In the genomic region with DNA sequence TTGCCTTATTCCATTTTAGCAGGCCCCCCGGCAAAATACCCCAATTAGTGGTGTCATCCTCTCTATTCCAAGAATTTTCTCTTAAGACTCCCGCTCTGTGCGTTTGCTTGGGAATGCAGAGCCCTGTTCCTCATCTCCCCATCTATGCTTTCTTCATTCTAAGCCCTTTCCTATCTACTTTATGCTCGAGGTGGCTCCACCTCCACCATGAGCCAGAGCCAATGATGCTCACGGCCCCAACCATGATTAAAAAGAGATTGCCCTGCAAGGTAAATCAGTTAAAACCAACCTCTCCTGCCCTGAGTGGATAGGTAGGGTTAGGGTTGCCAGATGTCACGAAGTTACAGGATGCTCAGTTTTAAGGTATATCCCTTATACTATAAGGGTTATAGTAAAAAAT, we compare ENCODE assay signal across 8 cellular contexts. TPM values are rescaled to one million over a fixed set of nuclear protein-coding genes. Genes with fewer than 3 reads are reported as not detected.
DNase-seq lines count a peak whose midpoint lies in the region; ATAC-seq and TF ChIP-seq lines count a peak whose summit lies in the region.

No MANE protein-coding gene starts in this region.

- ATAC-seq in T-cell (replicated peaks in 1 of 4) (peak; percentile 5 to 18 (median 12)), HG02885 (IDR thresholded peaks at IDR 0.05; ENCODE audit: poor library complexity, unreplicated experiment) (no peak), HG02981 (IDR thresholded peaks at IDR 0.05; ENCODE audit: unreplicated experiment) (no peak)

- peaks cover 25% of the 10 kb centered on the region for H3K4me1 Mint-ChIP-seq in HFFc6 (ENCODE audit: low read depth)
- H3K4me1 Mint-ChIP-seq in T-cell, result peaks cover 36 to 47% (median 42%) of the 10 kb centered on the region in 3 donors

- H3K9me3 Mint-ChIP-seq in HFFc6, result no peaks in the 10 kb centered on the region
- no peaks in the 10 kb centered on the region for H3K9me3 Mint-ChIP-seq in T-cell

- H3K27ac ChIP-seq in esophagus muscularis mucosa (replicated peaks in 1 of 4), result peak overlapping the region; percentile 94 to 99 (median 98)

- H3K36me3 ChIP-seq in esophagus muscularis mucosa, result peaks cover 0 to 3% (median 0%) of the 10 kb centered on the region in 4 donors

- no peaks in the 10 kb centered on the region for H3K9me3 ChIP-seq in esophagus muscularis mucosa

- H3K4me1 ChIP-seq in esophagus muscularis mucosa, result peaks cover 17 to 40% (median 31%) of the 10 kb centered on the region in 4 donors

- no peaks in the 10 kb centered on the region for H3K27me3 ChIP-seq in esophagus muscularis mucosa

- H3K27ac Mint-ChIP-seq in HFFc6 (peak overlapping the region; percentile 99), T-cell (peak overlapping the region; percentile 83 to 96)

- intact Hi-C loops in esophagus muscularis mucosa (cut with DNase I), result no loop called here

- DNase-seq in HFFc6 (no peak), T-cell (peak in 7 of 34 experiments; percentile 5 to 22 (median 10)), esophagus muscularis mucosa (ENCODE audit: extremely low spot score) (no peak), middle frontal gyrus (ENCODE audit: extremely low spot score, low spot score) (no peak), NCI-H1417 treated with DMSO at 0.1 percent for 48 hours (lab: John Stamatoyannopoulos, UW) (no peak)
- peak; percentile 27 for DNase-seq in stimulated activated CD4-positive, alpha-beta T cell treated with anti-CD3 and anti-CD28 coated beads, Interleukin-15, amount 100 ng/mL, for 24 hours

- CTCF ChIA-PET in T-cell (lab: Charles Lee), result interaction anchor here in 1 of 2 donors (0.7 to 1.5 kb wide), 6 partner anchors 28 to 135 kb away, joined by 3 to 5 read pairs (median 5); partner anchors contain the start of genes C5orf24, CAMLG and PCBD2

- TF ChIP-seq POLR2A in esophagus muscularis mucosa (IDR thresholded peaks at IDR 0.05; ENCODE audit: low read depth), result no peak

- POLR2A ChIA-PET in T-cell (lab: Charles Lee), result interaction anchor here in 1 of 2 donors (0.8 to 1.0 kb wide), 2 partner anchors 28 to 137 kb away, joined by 3 to 6 read pairs; partner anchors contain the start of gene C5orf24

- H3K36me3 Mint-ChIP-seq in HFFc6 (ENCODE audit: low read depth) (peaks cover 14% of the 10 kb centered on the region), T-cell (peaks cover 4% of the 10 kb centered on the region)

- H3K4me3 Mint-ChIP-seq in HFFc6, result peak overlapping the region; percentile 93; the same call in 1 of the 2 replicates
- H3K4me3 Mint-ChIP-seq in T-cell, result peak overlapping the region; percentile 90 to 93 (median 92)

- H3K27me3 Mint-ChIP-seq in HFFc6 (ENCODE audit: insufficient read depth) (no peaks in the 10 kb centered on the region; the same call in 1 of the 2 replicates), T-cell (no peaks in the 10 kb centered on the region)

- 84% methylated on average over 6 of the region's 6 CpGs for WGBS in esophagus muscularis mucosa

- TF ChIP-seq CTCF in HFFc6 (IDR thresholded peaks at IDR 0.05) (no peak), esophagus muscularis mucosa (IDR thresholded peaks at IDR 0.05) (no peak)

- TF ChIP-seq EP300 in esophagus muscularis mucosa (IDR thresholded peaks at IDR 0.05), result no peak

- H3K4me3 ChIP-seq in esophagus muscularis mucosa, result peak overlapping the region; percentile 83 to 99 (median 98)

RNA-seq across cellular contexts. Expression of gene TXNDC15, which starts 0.7 kb away (rescaled TPM):
- total RNA-seq in HFFc6 (2021; fragmentation: NEBNext Ultra II Directional; extraction: Animal tissue kit (Norgen Biotek cat#: 25700)), result 100 to 1,000 TPM; 106 to 127 (median 125) TPM
- total RNA-seq in T-cell, result 10 to 100 TPM; 25.5 to 49.1 (median 38.4) TPM
- total RNA-seq in esophagus muscularis mucosa, result 100 to 1,000 TPM in 2 of 4 donors, 10 to 100 TPM in 2; 71.4 to 123 (median 93.9) TPM

RNA-seq across cellular contexts. Expression of gene C5orf24, which starts 27.7 kb away (rescaled TPM):
- 10 to 100 TPM; 48.8 to 61.5 (median 57.6) TPM for total RNA-seq in HFFc6 (2021; fragmentation: NEBNext Ultra II Directional; extraction: Animal tissue kit (Norgen Biotek cat#: 25700))
- total RNA-seq in T-cell (10 to 100 TPM; 23.0 to 34.9 (median 29.0) TPM), esophagus muscularis mucosa (10 to 100 TPM; 54.0 to 76.4 (median 61.6) TPM)

RNA-seq across cellular contexts. Expression of gene PCBD2, which starts 31.4 kb away (rescaled TPM):
- total RNA-seq in HFFc6 (2021; fragmentation: NEBNext Ultra II Directional; extraction: Animal tissue kit (Norgen Biotek cat#: 25700)), result 10 to 100 TPM in 3 of 6 experiments, 1 to 10 TPM in 3; 8.6 to 11.4 (median 10.0) TPM
- 10 to 100 TPM in 4 of 5 donors, 1 to 10 TPM in 1; 9.2 to 15.3 (median 11.8) TPM for total RNA-seq in T-cell
- 10 to 100 TPM in 2 of 4 donors, 1 to 10 TPM in 2; 6.8 to 11.6 (median 10.4) TPM for total RNA-seq in esophagus muscularis mucosa

Comparison
In these comparisons a context has a peak if more than half of its experiments do, and no peak if none do; other contexts are left out.
1. ATAC-seq: peak in T-cell (4 of 4); none in HG02885 (single experiment) and HG02981 (single experiment).